In the genomic region with DNA sequence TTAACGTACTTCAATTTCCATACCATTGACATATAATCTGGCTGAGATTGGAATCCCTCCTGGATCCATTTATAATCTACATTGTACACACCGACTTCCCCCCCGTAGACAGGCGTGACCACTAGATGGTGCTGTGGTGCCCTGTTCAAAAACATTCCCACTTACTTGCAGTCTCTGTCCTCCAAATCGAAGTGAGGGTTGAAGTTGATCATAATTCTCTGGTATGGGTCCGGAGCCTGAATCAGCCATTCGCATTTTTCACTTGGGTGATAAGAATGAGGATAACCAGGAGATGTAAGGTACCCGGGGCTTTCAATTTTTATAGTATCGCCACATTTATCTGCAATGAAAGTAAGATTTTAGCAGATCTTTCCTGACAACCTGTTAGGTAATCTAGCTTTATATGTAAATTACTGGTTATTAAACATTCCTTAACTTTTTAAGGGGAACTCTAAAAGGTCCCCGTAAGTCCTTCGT, we compare ENCODE assay signal across 8 cellular contexts. TPM values are rescaled to one million over a fixed set of nuclear protein-coding genes. Genes with fewer than 3 reads are reported as not detected.
A peak's percentile ranks its signal among the peaks of the same experiment; 100 is the strongest.
DNase-seq lines count a peak whose midpoint lies in the region; ATAC-seq and TF ChIP-seq lines count a peak whose summit lies in the region.

No MANE protein-coding gene starts in this region.

- peaks cover 9% of the 10 kb centered on the region; the same call in 1 of the 2 replicates for H3K4me1 ChIP-seq in IMR-90 (ENCODE audit: control insufficient read depth, insufficient read depth, low read length)
- peaks cover 0 to 8% (median 0%) of the 10 kb centered on the region in 4 donors for H3K4me1 ChIP-seq in Peyer's patch

- peak; percentile 95 for TF ChIP-seq RAD21 in IMR-90 (IDR thresholded peaks at IDR 0.05; ENCODE audit: low read length)
- peak; percentile 94 for TF ChIP-seq RAD21 in neural cell (conservative IDR thresholded peaks at IDR 0.05)

- no peaks in the 10 kb centered on the region for H3K9me1 ChIP-seq in IMR-90 (ENCODE audit: insufficient read depth, low read length)

- H4K20me1 ChIP-seq in IMR-90 (ENCODE audit: insufficient read depth, low read length) (no peaks in the 10 kb centered on the region), neural cell (ENCODE audit: insufficient read depth) (no peaks in the 10 kb centered on the region)

- DNase-seq in activated CD4-positive, CD25-positive, alpha-beta regulatory T cell (lab: John Stamatoyannopoulos, UW), result peak; percentile 29 to 64 (median 38)
- DNase-seq in IMR-90, result peak; percentile 90
- peak; percentile 59 to 92 (median 87) for DNase-seq in Peyer's patch
- peak; percentile 55 for DNase-seq in activated T-helper 1 cell treated with Interleukin-2 at 50 U/mL for 16 hours (ENCODE audit: low read depth)
- peak; percentile 91 for DNase-seq in fibroblast of mammary gland (ENCODE audit: low read depth)
- peak; percentile 69 for DNase-seq in stimulated activated naive CD4-positive, alpha-beta T cell treated with Interleukin-2 at 50 U/mL for 16 hours (lab: John Stamatoyannopoulos, UW)

- peak overlapping the region; percentile 57 for H2BK5ac ChIP-seq in IMR-90 (ENCODE audit: low read depth, low read length, poor library complexity, severe bottlenecking)

- H2BK15ac ChIP-seq in IMR-90 (ENCODE audit: low read depth, low read length), result no peak overlapping the region

- H3K27me3 ChIP-seq in IMR-90 (ENCODE audit: control insufficient read depth, insufficient read depth, low read length) (no peaks in the 10 kb centered on the region), Peyer's patch (no peaks in the 10 kb centered on the region), neural cell (ENCODE audit: insufficient read depth, low read depth, low read length) (no peaks in the 10 kb centered on the region)

- H3K9me2 ChIP-seq in neural cell (ENCODE audit: insufficient read depth, low read length), result no peaks in the 10 kb centered on the region

- H3K14ac ChIP-seq in IMR-90 (replicated peaks; ENCODE audit: low read depth, low read length), result peak overlapping the region; percentile 8; the same call in 1 of the 2 replicates

- ATAC-seq in activated CD4-positive, CD25-positive, alpha-beta regulatory T cell treated with anti-CD3 and anti-CD28 coated beads, Interleukin-2, amount 50 U/mL, for 24 hours, result no peak
- peak; percentile 27 for ATAC-seq in IMR-90 (ENCODE audit: low read depth)

- H3K9ac ChIP-seq in IMR-90 (ENCODE audit: low read depth, low read length), result peak overlapping the region; percentile 53
- H3K9ac ChIP-seq in neural cell (ENCODE audit: low read length), result peak overlapping the region; percentile 81

- peak overlapping the region; percentile 35; the same call in 1 of the 2 replicates for H3K27ac ChIP-seq in IMR-90 (ENCODE audit: insufficient read depth, low read length)
- H3K27ac ChIP-seq in Peyer's patch, result peak overlapping the region in 1 of 4 donors; percentile 18
- no peak overlapping the region for H3K27ac ChIP-seq in neural cell (ENCODE audit: low read length)

- peak overlapping the region; percentile 98 for H3K4me2 ChIP-seq in IMR-90 (ENCODE audit: low read depth, low read length)
- H3K4me2 ChIP-seq in neural cell (ENCODE audit: low read length), result peak overlapping the region; percentile 66

- in situ Hi-C loops in IMR-90 (cut with MboI; ENCODE audit: low sequenced_read_pairs), result loop anchor here (5.0 to 25.0 kb wide), 3 partner anchors 582 to 1302 kb away; no protein-coding TSS in a partner anchor

- intact Hi-C loops in IMR-90 (cut with micrococcal nuclease), result loop anchor here (1.0 to 10.0 kb wide), 16 partner anchors 92 to 1308 kb away; no protein-coding TSS in a partner anchor

- dilution Hi-C loops in IMR-90 (cut with HindIII; ENCODE audit: low sequenced_read_pairs, unreplicated experiment), result no loop called here

- H3K79me1 ChIP-seq in IMR-90 (ENCODE audit: low read depth in 1 of 2, low read length in 2 of 2), result peaks cover 10 to 25% of the 10 kb centered on the region in 2 experiments

- TF ChIP-seq CTCF in IMR-90 (conservative IDR thresholded peaks at IDR 0.05; ENCODE audit: low read depth, low read length) (peak; percentile 92), Peyer's patch (IDR thresholded peaks at IDR 0.05) (peak; percentile 28 to 82 (median 82)), fibroblast of mammary gland (conservative IDR thresholded peaks at IDR 0.05; ENCODE audit: control insufficient read depth, insufficient read depth, low read depth, low read length) (peak; percentile 94), neural cell (IDR thresholded peaks at IDR 0.05; ENCODE audit: poor library complexity, severe bottlenecking) (peak; percentile 90)

- H3F3A ChIP-seq in neural cell (ENCODE audit: insufficient read depth, low read length, poor library complexity, severe bottlenecking), result no peaks in the 10 kb centered on the region

- no peak overlapping the region for H2AK9ac ChIP-seq in IMR-90 (replicated peaks; ENCODE audit: low read depth, low read length, poor library complexity)

- no peak for TF ChIP-seq POLR2A in IMR-90 (IDR thresholded peaks at IDR 0.05; ENCODE audit: low read depth, low read length)
- no peak for TF ChIP-seq POLR2A in Peyer's patch (IDR thresholded peaks at IDR 0.05)

- POLR2A ChIA-PET in IMR-90 (lab: Charles Lee; ENCODE audit: unreplicated experiment), result no interaction called here

- CTCF ChIA-PET in IMR-90 (lab: Yijun Ruan, JAX), result interaction anchor here (0.7 to 2.5 kb wide), 3 partner anchors 137 to 796 kb away, joined by 3 to 11 read pairs (median 5); no protein-coding TSS in a partner anchor

- no peak overlapping the region for H2AK5ac ChIP-seq in IMR-90 (ENCODE audit: low read depth, low read length)

- H3K36me3 ChIP-seq in IMR-90 (ENCODE audit: control insufficient read depth, insufficient read depth, low read length) (peaks cover 4% of the 10 kb centered on the region), Peyer's patch (peaks cover 0 to 12% (median 0%) of the 10 kb centered on the region in 3 donors), neural cell (ENCODE audit: insufficient read depth, low read length) (no peaks in the 10 kb centered on the region)

- H4K8ac ChIP-seq in IMR-90 (ENCODE audit: low read depth in 2 of 2, low read length in 2 of 2), result no peak overlapping the region; a peak in 1 of 4 replicates

- H2BK120ac ChIP-seq in IMR-90 (ENCODE audit: low read depth, low read length), result no peak overlapping the region

- no peak overlapping the region for H4K91ac ChIP-seq in IMR-90 (ENCODE audit: insufficient read depth, low read depth, low read length)

- no peak overlapping the region for H4K5ac ChIP-seq in IMR-90 (ENCODE audit: low read depth, low read length)

- WGBS in IMR-90 (ENCODE audit: extremely low coverage in 2 of 2, insufficient read length in 1 of 2), 2 experiments, result no CpG with 5 or more reads among the region's 11 CpGs

- no peak overlapping the region for H2BK20ac ChIP-seq in IMR-90 (ENCODE audit: low read depth, low read length)

- H3K9me3 ChIP-seq in IMR-90 (ENCODE audit: control insufficient read depth, insufficient read depth, low read length) (no peaks in the 10 kb centered on the region), Peyer's patch (no peaks in the 10 kb centered on the region), neural cell (ENCODE audit: low read length) (no peaks in the 10 kb centered on the region)

- BruUV-seq in IMR-90 (replicated peaks; lab: Mats Ljungman, UMichigan), result no TSS peak

- H3K23ac ChIP-seq in IMR-90 (ENCODE audit: low read depth, low read length), result no peak overlapping the region

- peak overlapping the region; percentile 4; the same call in 1 of the 2 replicates for H3K4ac ChIP-seq in IMR-90 (ENCODE audit: low read depth, low read length)

- H2AFZ ChIP-seq in IMR-90 (replicated peaks; ENCODE audit: low read length, poor library complexity) (no peak overlapping the region), neural cell (ENCODE audit: low read depth, low read length) (no peak overlapping the region)

- TF ChIP-seq EP300 in neural cell (conservative IDR thresholded peaks at IDR 0.05; ENCODE audit: poor library complexity, severe bottlenecking), result no peak

- peak overlapping the region; percentile 85; the same call in 1 of the 2 replicates for H3K4me3 ChIP-seq in IMR-90 (ENCODE audit: insufficient read depth, low read depth, low read length)
- H3K4me3 ChIP-seq in Peyer's patch, result peak overlapping the region in 2 of 4 donors; percentile 17 to 77
- peak overlapping the region; percentile 84 for H3K4me3 ChIP-seq in fibroblast of mammary gland (ENCODE audit: control insufficient read depth, low read depth, low read length)
- H3K4me3 ChIP-seq in neural cell (ENCODE audit: low read length), result peak overlapping the region; percentile 85

- H3K18ac ChIP-seq in IMR-90 (ENCODE audit: low read depth, low read length), result peak overlapping the region; percentile 70

- H3K79me2 ChIP-seq in neural cell (replicated peaks; ENCODE audit: insufficient read depth, low read length), result peaks cover 87% of the 10 kb centered on the region

- H3K56ac ChIP-seq in IMR-90 (ENCODE audit: extremely low read depth, insufficient read depth, low read length), result no peak overlapping the region; the same call in 1 of the 2 replicates

TF ChIP-seq in IMR-90, 13 proteins besides CTCF, POLR2A, EP300 and RAD21 (continues in another document):
- no peak for TF ChIP-seq FOS (IDR thresholded peaks at IDR 0.05; ENCODE audit: low read depth, low read length)
- no peak; the same call in 1 of the 2 replicates for TF ChIP-seq CHD1 (IDR thresholded peaks at IDR 0.05; ENCODE audit: low read depth, low read length)
- TF ChIP-seq CEBPB (IDR thresholded peaks at IDR 0.05; ENCODE audit: low read depth, low read length), result no peak
- no peak for TF ChIP-seq NFE2L2 (IDR thresholded peaks at IDR 0.05; ENCODE audit: low read depth, low read length)
- no peak for TF ChIP-seq RFX5 (IDR thresholded peaks at IDR 0.05; ENCODE audit: low read depth, low read length)
- TF ChIP-seq SMC3 (IDR thresholded peaks at IDR 0.05; ENCODE audit: low read depth, low read length), result peak; percentile 91

TF ChIP-seq in neural cell, 6 proteins besides CTCF, POLR2A, EP300 and RAD21 (continues in another document):
- no peak for TF ChIP-seq EZH2 (IDR thresholded peaks at IDR 0.05; ENCODE audit: borderline replicate concordance, insufficient read depth, low read length, poor library complexity, severe bottlenecking)

RNA-seq across cellular contexts. Expression of a gene that starts 3.9 kb away (rescaled TPM):
- total RNA-seq in IMR-90 (2012; rRNA removed) (191 and 227 TPM in 2 replicates), Peyer's patch (10 to 100 TPM; 17.7 to 47.0 (median 21.0) TPM)
- polyA plus RNA-seq in IMR-90 (2012; rRNA removed) (87.5 and 108 TPM in 2 replicates), neural cell (23.2 and 24.5 TPM in 2 replicates)
- polyA plus RNA-seq in IMR-90 (2012; cell fraction: cytosol; rRNA removed), result 35.8 and 44.6 TPM in 2 replicates
- polyA plus RNA-seq in IMR-90 (2012; cell fraction: nucleus; rRNA removed; ENCODE audit: low replicate concordance), result 31.3 and 126 TPM in 2 replicates
- polyA minus RNA-seq in neural cell, result 73.0 and 77.2 TPM in 2 replicates

Comparison
In these comparisons a context has a peak if more than half of its experiments do, and no peak if none do; other contexts are left out.
1. DNase-seq: peak in every context shown above with its lines; median percentile 91 in fibroblast of mammary gland; 90 in IMR-90; 87 in Peyer's patch; 69 in stimulated activated naive CD4-positive, alpha-beta T cell treated with Interleukin-2 at 50 U/mL for 16 hours; 55 in activated T-helper 1 cell treated with Interleukin-2 at 50 U/mL for 16 hours; 38 in activated CD4-positive, CD25-positive, alpha-beta regulatory T cell.